Comparison of ENCODE assay signal across 7 cellular contexts in genomic region chr2:87633287-87633963, GRCh38.
DNase-seq lines count a peak whose midpoint lies in the region; FAIRE-seq and TF ChIP-seq lines count a peak whose summit lies in the region.
"Not testable (repeated sequence)": the region's sequence is repeated elsewhere in the genome, so short reads cannot be mapped to it uniquely, and the experiment has no call there.

No MANE protein-coding gene starts in this region.

- H4K20me1 ChIP-seq in astrocyte (ENCODE audit: insufficient read depth, low read length); keratinocyte (ENCODE audit: control insufficient read depth, extremely low read depth, insufficient read depth, low read length): not testable (repeated sequence)

- not testable (repeated sequence) for H2AFZ ChIP-seq in astrocyte (ENCODE audit: low read depth, low read length); keratinocyte (ENCODE audit: control insufficient read depth, low read length)

- H3K36me3 Mint-ChIP-seq in astrocyte (ENCODE audit: low read depth, unreplicated experiment); stimulated activated naive CD8-positive, alpha-beta T cell treated with anti-CD3 and anti-CD28 coated beads, Interleukin-15, Interleukin-2, amounts not matched to agents 100 ng/mL and 50 ng/mL, for 24 hours (ENCODE audit: low read depth): not testable (repeated sequence)

- not testable (repeated sequence) for H3K4me1 Mint-ChIP-seq in astrocyte (ENCODE audit: low read depth, unreplicated experiment)
- peaks cover 44% of the 10 kb centered on the region for H3K4me1 Mint-ChIP-seq in stimulated activated naive CD8-positive, alpha-beta T cell treated with anti-CD3 and anti-CD28 coated beads, Interleukin-15, Interleukin-2, amounts not matched to agents 100 ng/mL and 50 ng/mL, for 24 hours (ENCODE audit: low read depth)

- not testable (repeated sequence) for H3K27me3 Mint-ChIP-seq in astrocyte (ENCODE audit: low read depth, unreplicated experiment); stimulated activated naive CD8-positive, alpha-beta T cell treated with anti-CD3 and anti-CD28 coated beads, Interleukin-15, Interleukin-2, amounts not matched to agents 100 ng/mL and 50 ng/mL, for 24 hours

- not testable (repeated sequence) for H3K27ac ChIP-seq in astrocyte (ENCODE audit: low read depth, low read length); keratinocyte (ENCODE audit: control insufficient read depth, insufficient read depth, low read length)

- not testable (repeated sequence) for H3K4me1 ChIP-seq in astrocyte (ENCODE audit: insufficient read depth, low read length); keratinocyte (ENCODE audit: control insufficient read depth, extremely low read depth, insufficient read depth, low read length)

- FAIRE-seq in astrocyte (lab: Jason Lieb, UNC) (peak; percentile 20), keratinocyte (lab: Jason Lieb, UNC) (peak; percentile 95)

- H3K9me3 ChIP-seq in astrocyte (ENCODE audit: insufficient read depth, low read depth, low read length); keratinocyte (ENCODE audit: control insufficient read depth, low read depth, low read length): not testable (repeated sequence)

- H3K4me2 ChIP-seq in astrocyte (ENCODE audit: low read length); keratinocyte (ENCODE audit: control insufficient read depth, extremely low read depth, insufficient read depth, low read depth, low read length): not testable (repeated sequence)

- not testable (repeated sequence) for H3K4me3 ChIP-seq in astrocyte (ENCODE audit: insufficient read depth, low read depth, low read length); keratinocyte (ENCODE audit: control insufficient read depth in 2 of 3, extremely low read depth in 1 of 3, insufficient read depth in 2 of 3, low read depth in 1 of 3, low read length in 3 of 3)

- not testable (repeated sequence) for H3K27me3 ChIP-seq in astrocyte (ENCODE audit: insufficient read depth, low read length); keratinocyte (ENCODE audit: control insufficient read depth, extremely low read depth, insufficient read depth, low read length)

- dilution Hi-C loops in keratinocyte (cut with MboI; ENCODE audit: extremely low pct_ligation_motif_present, low sequenced_read_pairs), result not testable (repeated sequence)

- H3K9me1 ChIP-seq in keratinocyte (ENCODE audit: control insufficient read depth, extremely low read depth, insufficient read depth, low read length), result not testable (repeated sequence)

- not testable (repeated sequence) for H3K36me3 ChIP-seq in astrocyte (ENCODE audit: insufficient read depth, low read length); keratinocyte (ENCODE audit: control insufficient read depth in 2 of 2, extremely low read depth in 1 of 2, insufficient read depth in 2 of 2, low read length in 2 of 2)

- H3K4me3 Mint-ChIP-seq in astrocyte (ENCODE audit: unreplicated experiment); stimulated activated naive CD8-positive, alpha-beta T cell treated with anti-CD3 and anti-CD28 coated beads, Interleukin-15, Interleukin-2, amounts not matched to agents 100 ng/mL and 50 ng/mL, for 24 hours: not testable (repeated sequence)

- not testable (repeated sequence) for H3K79me2 ChIP-seq in astrocyte (ENCODE audit: insufficient read depth, low read length); keratinocyte (ENCODE audit: control insufficient read depth, insufficient read depth, low read length)

- DNase-seq in M059J (ENCODE audit: low read depth), result peak; percentile 17
- DNase-seq in activated CD4-positive, alpha-beta T cell treated with anti-CD3 and anti-CD28 coated beads for 48 hours, result peak; percentile 8
- peak; percentile 55 for DNase-seq in activated CD8-positive, alpha-beta memory T cell treated with anti-CD3 and anti-CD28 coated beads, Interleukin-2, amount 50 U/mL, for 48 hours
- peak; percentile 4 for DNase-seq in activated naive CD4-positive, alpha-beta T cell treated with Interleukin-2 at 50 U/mL for 16 hours
- DNase-seq in astrocyte (ENCODE audit: low read depth); keratinocyte (ENCODE audit: low read depth, low spot score): not testable (repeated sequence)

- H3K9ac ChIP-seq in astrocyte (ENCODE audit: low read length); keratinocyte (ENCODE audit: control insufficient read depth, extremely low read depth, insufficient read depth, low read length): not testable (repeated sequence)

- TF ChIP-seq CTCF in astrocyte (IDR thresholded peaks at IDR 0.05; ENCODE audit: insufficient read depth, low read depth, low read length); keratinocyte (optimal IDR thresholded peaks at IDR 0.05 in 1 of 3, IDR thresholded peaks at IDR 0.05 in 1 of 3, conservative IDR thresholded peaks at IDR 0.05 in 1 of 3; ENCODE audit: extremely low read depth in 1 of 3, insufficient read depth in 2 of 3, low read length in 3 of 3): not testable (repeated sequence)

- not testable (repeated sequence) for H3K27ac Mint-ChIP-seq in astrocyte (ENCODE audit: unreplicated experiment)
- H3K27ac Mint-ChIP-seq in stimulated activated naive CD8-positive, alpha-beta T cell treated with anti-CD3 and anti-CD28 coated beads, Interleukin-15, Interleukin-2, amounts not matched to agents 100 ng/mL and 50 ng/mL, for 24 hours, result peak overlapping the region; percentile 87

- not testable (repeated sequence) for H3K9me3 Mint-ChIP-seq in astrocyte (ENCODE audit: unreplicated experiment); stimulated activated naive CD8-positive, alpha-beta T cell treated with anti-CD3 and anti-CD28 coated beads, Interleukin-15, Interleukin-2, amounts not matched to agents 100 ng/mL and 50 ng/mL, for 24 hours
